In genomic region chr7:129875745-129876411, GRCh38 we compare ENCODE assay signal across 1 cellular context.
A peak's percentile ranks its signal among the peaks of the same experiment; 100 is the strongest.
TF ChIP-seq lines count a peak whose summit lies in the region.

No MANE protein-coding gene starts in this region.

TF ChIP-seq in K562, 482 proteins besides CTCF, POLR2A, EP300 and RAD21 (continued from another document and continues in another):
- no peak for TF ChIP-seq ZNF277 (CRISPR knock-in tag; IDR thresholded peaks at IDR 0.05; ENCODE audit: borderline replicate concordance)
- peak; percentile 79 for TF ChIP-seq FOSL1 (tag; conservative IDR thresholded peaks at IDR 0.05)
- TF ChIP-seq RBM14 (IDR thresholded peaks at IDR 0.05; ENCODE audit: borderline replicate concordance, insufficient read depth, low read depth, low read length) = no peak
- TF ChIP-seq BCOR (IDR thresholded peaks at IDR 0.05) = no peak
- no peak for TF ChIP-seq ELK1 (CRISPR knock-in tag; IDR thresholded peaks at IDR 0.05)
- peak; percentile 13; the same call in 1 of the 2 replicates for TF ChIP-seq PHF8 (IDR thresholded peaks at IDR 0.05; ENCODE audit: borderline replicate concordance, low read length)
- TF ChIP-seq TBP (optimal IDR thresholded peaks at IDR 0.05; ENCODE audit: low read depth, low read length) = peak; percentile 28
- TF ChIP-seq ID3 (CRISPR knock-in tag; IDR thresholded peaks at IDR 0.05) = no peak
- peak; percentile 68; the same call in 1 of the 2 replicates for TF ChIP-seq ID3 (tag; IDR thresholded peaks at IDR 0.05)
- TF ChIP-seq MXD1 (CRISPR knock-in tag; IDR thresholded peaks at IDR 0.05; ENCODE audit: borderline replicate concordance, poor library complexity, severe bottlenecking) = no peak
- peak; percentile 70 for TF ChIP-seq ZEB2 (IDR thresholded peaks at IDR 0.05)
- no peak for TF ChIP-seq TAF15 (IDR thresholded peaks at IDR 0.05; ENCODE audit: low read depth, low read length)
- no peak for TF ChIP-seq SNRNP70 (optimal IDR thresholded peaks at IDR 0.05; ENCODE audit: low read depth, low read length)
- peak; percentile 58 for TF ChIP-seq BRD9 (IDR thresholded peaks at IDR 0.05; ENCODE audit: low read depth, partially characterized antibody)
- no peak for TF ChIP-seq DIDO1 (tag; IDR thresholded peaks at IDR 0.05; ENCODE audit: low read depth)
- peak in 1 of 2 experiments; percentile 6; a peak in 1 of 4 replicates for TF ChIP-seq TRIM24 (IDR thresholded peaks at IDR 0.05)
- peak in 1 of 2 experiments; percentile 58; a peak in 1 of 4 replicates for TF ChIP-seq FOXK2 (conservative IDR thresholded peaks at IDR 0.05 in 1 of 2, IDR thresholded peaks at IDR 0.05 in 1 of 2; ENCODE audit: low read depth in 2 of 2)
- TF ChIP-seq ATF7 (IDR thresholded peaks at IDR 0.05) = 0 out of 2 replicates have a peak, but pooled peaks have one; percentile 44
- no peak for TF ChIP-seq STAT5B (CRISPR knock-in tag; IDR thresholded peaks at IDR 0.05)
- TF ChIP-seq ZNF717 (CRISPR knock-in tag; IDR thresholded peaks at IDR 0.05) = no peak
- TF ChIP-seq CEBPB (tag; IDR thresholded peaks at IDR 0.05) = no peak
- no peak for TF ChIP-seq ZNF324 (CRISPR knock-in tag; IDR thresholded peaks at IDR 0.05)
- TF ChIP-seq PURB (CRISPR knock-in tag; IDR thresholded peaks at IDR 0.05; ENCODE audit: low read depth) = no peak
- 0 out of 2 replicates have a peak, but pooled peaks have one; percentile 36 for TF ChIP-seq SP1 (CRISPR knock-in tag; IDR thresholded peaks at IDR 0.05)
- 0 out of 2 replicates have a peak, but pooled peaks have one; percentile 67 for TF ChIP-seq TRIM28 (IDR thresholded peaks at IDR 0.05)
- peak; percentile 40; the same call in 1 of the 2 replicates for TF ChIP-seq MAFK (IDR thresholded peaks at IDR 0.05; ENCODE audit: low read length)
- TF ChIP-seq RCOR1 (IDR thresholded peaks at IDR 0.05; ENCODE audit: borderline replicate concordance in 1 of 2, low read depth in 2 of 2, low read length in 2 of 2) = peak in 1 of 2 experiments; percentile 69; a peak in 2 of 4 replicates
- no peak for TF ChIP-seq ATF1 (CRISPR knock-in tag; IDR thresholded peaks at IDR 0.05)
- peak; percentile 64; the same call in 1 of the 2 replicates for TF ChIP-seq ATF1 (tag; IDR thresholded peaks at IDR 0.05)
- TF ChIP-seq CBX1 (IDR thresholded peaks at IDR 0.05; ENCODE audit: low read depth) = no peak
- TF ChIP-seq EGR1 (conservative IDR thresholded peaks at IDR 0.05) = no peak
- peak; percentile 84 for TF ChIP-seq MAFG (tag; conservative IDR thresholded peaks at IDR 0.05)
- peak; percentile 99 for TF ChIP-seq SOX6 (IDR thresholded peaks at IDR 0.05)
- TF ChIP-seq HES1 (IDR thresholded peaks at IDR 0.05; ENCODE audit: low read depth) = peak; percentile 7; the same call in 1 of the 2 replicates
- TF ChIP-seq EHMT2 (IDR thresholded peaks at IDR 0.05) = peak; percentile 81
- no peak for TF ChIP-seq SFPQ (IDR thresholded peaks at IDR 0.05; ENCODE audit: low read depth, low read length)
- TF ChIP-seq MAFF (IDR thresholded peaks at IDR 0.05; ENCODE audit: low read length) = peak; percentile 48; the same call in 1 of the 2 replicates
- TF ChIP-seq ZZZ3 (IDR thresholded peaks at IDR 0.05) = peak; percentile 44; the same call in 1 of the 2 replicates
- 0 out of 2 replicates have a peak, but pooled peaks have one; percentile 56 for TF ChIP-seq CUX1 (CRISPR knock-in tag; IDR thresholded peaks at IDR 0.05)
- TF ChIP-seq JUN (IDR thresholded peaks at IDR 0.05; ENCODE audit: borderline replicate concordance, low read depth, low read length) = 0 out of 2 replicates have a peak, but pooled peaks have one; percentile 16
- no peak for TF ChIP-seq JUN (CRISPR knock-in tag; IDR thresholded peaks at IDR 0.05; ENCODE audit: borderline replicate concordance)
- no peak for TF ChIP-seq ZNF583 (CRISPR knock-in tag; IDR thresholded peaks at IDR 0.05)
- peak; percentile 23 for TF ChIP-seq E2F8 (IDR thresholded peaks at IDR 0.05; ENCODE audit: low read depth, partially characterized antibody)
